1 cellular context compared by ENCODE assay signal in the genomic region with DNA sequence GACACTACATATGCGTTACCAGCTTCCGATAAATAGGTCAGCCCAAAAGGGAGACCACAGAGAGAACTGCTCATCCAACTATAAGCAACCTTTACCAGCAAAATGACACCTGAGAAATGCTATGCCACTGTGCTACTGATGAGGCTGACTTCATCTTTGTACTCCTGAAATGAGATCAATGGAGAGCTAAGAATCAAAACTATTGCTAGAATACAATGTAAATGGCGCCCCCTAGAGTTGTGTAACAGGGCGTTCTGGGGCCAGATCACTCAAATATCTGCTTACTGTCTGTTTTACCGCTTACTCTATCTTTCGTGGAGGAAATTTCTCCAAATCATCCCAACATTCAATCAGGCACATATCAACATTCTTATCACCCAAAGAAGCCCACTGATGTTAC.
TF ChIP-seq lines count a peak whose summit lies in the region.

No MANE protein-coding gene starts in this region.

TF ChIP-seq in HCT116, 20 proteins besides CTCF, POLR2A, EP300 and RAD21:
- TF ChIP-seq POLR2AphosphoS5 (IDR thresholded peaks at IDR 0.05; ENCODE audit: low read depth, low read length) = no peak
- TF ChIP-seq, protein P1, sequence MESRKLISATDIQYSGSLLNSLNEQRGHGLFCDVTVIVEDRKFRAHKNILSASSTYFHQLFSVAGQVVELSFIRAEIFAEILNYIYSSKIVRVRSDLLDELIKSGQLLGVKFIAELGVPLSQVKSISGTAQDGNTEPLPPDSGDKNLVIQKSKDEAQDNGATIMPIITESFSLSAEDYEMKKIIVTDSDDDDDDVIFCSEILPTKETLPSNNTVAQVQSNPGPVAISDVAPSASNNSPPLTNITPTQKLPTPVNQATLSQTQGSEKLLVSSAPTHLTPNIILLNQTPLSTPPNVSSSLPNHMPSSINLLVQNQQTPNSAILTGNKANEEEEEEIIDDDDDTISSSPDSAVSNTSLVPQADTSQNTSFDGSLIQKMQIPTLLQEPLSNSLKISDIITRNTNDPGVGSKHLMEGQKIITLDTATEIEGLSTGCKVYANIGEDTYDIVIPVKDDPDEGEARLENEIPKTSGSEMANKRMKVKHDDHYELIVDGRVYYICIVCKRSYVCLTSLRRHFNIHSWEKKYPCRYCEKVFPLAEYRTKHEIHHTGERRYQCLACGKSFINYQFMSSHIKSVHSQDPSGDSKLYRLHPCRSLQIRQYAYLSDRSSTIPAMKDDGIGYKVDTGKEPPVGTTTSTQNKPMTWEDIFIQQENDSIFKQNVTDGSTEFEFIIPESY (IDR thresholded peaks at IDR 0.05; ENCODE audit: extremely low read depth, insufficient replicate concordance, low read length) = no peak
- no peak for TF ChIP-seq ZFX (IDR thresholded peaks at IDR 0.05)
- TF ChIP-seq FOSL1 (IDR thresholded peaks at IDR 0.05; ENCODE audit: low read depth) = no peak
- no peak for TF ChIP-seq YY1 (IDR thresholded peaks at IDR 0.05; ENCODE audit: extremely low read depth, insufficient replicate concordance, low read depth, low read length)
- TF ChIP-seq REST (IDR thresholded peaks at IDR 0.05; ENCODE audit: low read depth) = no peak
- TF ChIP-seq CEBPB (IDR thresholded peaks at IDR 0.05; ENCODE audit: low read depth) = peak; percentile 48; the same call in 1 of the 2 replicates
- TF ChIP-seq EZH2phosphoT487 (IDR thresholded peaks at IDR 0.05; ENCODE audit: borderline replicate concordance) = no peak
- no peak for TF ChIP-seq ELF1 (IDR thresholded peaks at IDR 0.05; ENCODE audit: borderline replicate concordance, low read depth)
